In the genomic region with DNA sequence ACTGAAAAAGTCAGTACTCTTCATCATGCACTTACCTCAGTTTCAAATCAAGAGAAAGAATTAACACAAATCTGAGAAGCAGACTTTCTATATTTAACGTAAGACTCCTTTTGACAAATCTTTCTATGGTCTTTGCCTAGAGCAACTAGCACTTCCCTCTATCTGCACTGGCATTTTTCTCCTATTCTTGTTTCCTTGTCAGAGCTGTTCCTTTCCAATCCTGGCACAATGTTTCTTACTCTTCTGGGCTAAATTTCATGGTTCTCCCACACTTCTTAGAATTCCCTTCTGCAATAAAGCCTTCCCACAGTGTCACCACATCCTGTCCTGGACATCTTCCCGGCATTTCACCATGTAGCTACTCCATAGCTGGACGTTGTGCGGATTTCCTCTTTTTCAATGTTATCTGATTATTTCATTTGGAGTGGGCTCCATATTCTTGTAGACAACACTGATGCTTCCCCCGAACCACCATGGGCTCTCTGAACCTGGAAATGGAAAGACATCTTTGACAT, we compare ENCODE assay signal across 16 cellular contexts.
DNase-seq lines count a peak whose midpoint lies in the region; TF ChIP-seq lines count a peak whose summit lies in the region.
"Had no signal": no experiment of that assay in that cellular context is flagged by ENCODE, and none has a peak within 500 bp of the region (broad histone marks: within the 10 kb centered on the region; RNA-seq: fewer than 3 reads in every experiment).

No MANE protein-coding gene starts in this region.

- TF ChIP-seq CTCF in brain microvascular endothelial cell (IDR thresholded peaks at IDR 0.05; ENCODE audit: low read depth, low read length, missing control alignments) (no peak), left ventricle myocardium inferior (IDR thresholded peaks at IDR 0.05; ENCODE audit: borderline replicate concordance) (no peak)

- H3K4me1 ChIP-seq in left ventricle myocardium inferior: no peaks in the 10 kb centered on the region
- H3K4me1 ChIP-seq: BLaER1, Caco-2 had no signal

- H3K4me3 ChIP-seq in brain microvascular endothelial cell (ENCODE audit: low read depth, low read length) (no peak overlapping the region), left ventricle myocardium inferior (no peak overlapping the region)
- H3K4me3 ChIP-seq: BLaER1, GM23248 had no signal

- H3K27ac ChIP-seq in brain microvascular endothelial cell (no peak overlapping the region), left ventricle myocardium inferior (replicated peaks) (no peak overlapping the region)
- H3K27ac ChIP-seq: 22Rv1, BLaER1, GM23248 had no signal

- DNase-seq in A172 (ENCODE audit: low spot score) (peak; percentile 31), OCI-M1 (lab: John Stamatoyannopoulos, UW) (peak; percentile 1), inferior parietal cortex (ENCODE audit: extremely low spot score) (peak; percentile 58), occipital lobe (lab: John Stamatoyannopoulos, UW) (peak; percentile 29), kidney tubule cell (ENCODE audit: low spot score) (no peak), brain microvascular endothelial cell (no peak), left ventricle myocardium inferior (no peak)
- DNase-seq: AML-193; Caco-2; CD8-positive, alpha-beta memory T cell; DND-41; GDM1; GM23248; H7 had no signal

- H3K36me3 ChIP-seq in brain microvascular endothelial cell (replicated peaks): no peaks in the 10 kb centered on the region
- H3K36me3 ChIP-seq in left ventricle myocardium inferior: no peaks in the 10 kb centered on the region
- H3K36me3 ChIP-seq: BLaER1 had no signal

- intact Hi-C loops in left ventricle myocardium inferior (cut with micrococcal nuclease): no loop called here

- H3K27me3 ChIP-seq in brain microvascular endothelial cell (replicated peaks) (no peaks in the 10 kb centered on the region), left ventricle myocardium inferior (ENCODE audit: low read depth) (no peaks in the 10 kb centered on the region)
- H3K27me3 ChIP-seq: BLaER1 had no signal

- peaks cover 3% of the 10 kb centered on the region for H3K9me3 ChIP-seq in left ventricle myocardium inferior (replicated peaks)
- H3K9me3 ChIP-seq: BLaER1, Caco-2 had no signal

- in situ Hi-C loops in brain microvascular endothelial cell (cut with HindIII; ENCODE audit: low pct_ligation_motif_present, low sequenced_read_pairs): no loop called here

Comparison
In these comparisons a context has a peak if more than half of its experiments do, and no peak if none do; other contexts are left out.
1. DNase-seq: peak in A172 (single experiment), OCI-M1 (single experiment), inferior parietal cortex (single experiment) and occipital lobe (single experiment); none in kidney tubule cell (single experiment), brain microvascular endothelial cell (single experiment) and left ventricle myocardium inferior (single experiment).